In genomic region chr5:22678886-22679285, GRCh38 we compare ENCODE assay signal across 24 cellular contexts.
"Had no signal": no experiment of that assay in that cellular context is flagged by ENCODE, and none has a peak within 500 bp of the region (broad histone marks: within the 10 kb centered on the region; RNA-seq: fewer than 3 reads in every experiment).

No MANE protein-coding gene starts in this region.

- DNase-seq: activated B cell treated with CpG ODN at 0.5 μM for 24 hours; activated CD4-positive, alpha-beta T cell treated with anti-CD3 and anti-CD28 coated beads for 1 hour; activated CD4-positive, alpha-beta T cell treated with anti-CD3 and anti-CD28 coated beads, Interleukin-2, amount 10 ng/mL, durations not matched to agents 24 days and 14 days; activated CD4-positive, alpha-beta T cell treated with anti-CD3 and anti-CD28 coated beads, Interleukin-2, amount 50 U/mL, for 48 hours; activated CD8-positive, alpha-beta memory T cell treated with anti-CD3 and anti-CD28 coated beads, Interleukin-2, amount 10 ng/mL, durations not matched to agents 7 days and 5 days; activated effector memory CD4-positive, alpha-beta T cell treated with Interleukin-2 at 50 U/mL for 16 hours; activated naive CD4-positive, alpha-beta T cell; activated T-cell treated with anti-CD3 and anti-CD28 coated beads, Interleukin-2, amount 50 U/mL, for 24 hours; aorta; MM.1S; NCI-H1105; NCI-H146; NCI-H187 treated with DMSO at 0.1 percent for 48 hours; NCI-H2107; NCI-H2171 treated with DMSO at 0.1 percent for 48 hours; NCI-H345; NCI-H510A; NCI-H526 treated with DMSO at 0.1 percent for 48 hours; SIG-M5; T-cell; T-helper 2 cell; T1000 had no signal

- H3K27ac ChIP-seq: KMS-11, SK-N-MC had no signal

- H3K4me3 ChIP-seq: SK-N-MC had no signal

- ATAC-seq: activated CD8-positive, alpha-beta memory T cell treated with anti-CD3 and anti-CD28 coated beads, Interleukin-2, amount 10 ng/mL, durations not matched to agents 7 days and 5 days; T-cell had no signal
